ENCODE assay signal across 9 cellular contexts in genomic region chr2:204024503-204024902, GRCh38.
DNase-seq lines count a peak whose midpoint lies in the region; TF ChIP-seq lines count a peak whose summit lies in the region.
"Had no signal": no experiment of that assay in that cellular context is flagged by ENCODE, and none has a peak within 500 bp of the region (broad histone marks: within the 10 kb centered on the region; RNA-seq: fewer than 3 reads in every experiment).

No MANE protein-coding gene starts in this region.

- H3K4me1 ChIP-seq in fibroblast of lung (ENCODE audit: control insufficient read depth, extremely low read depth, insufficient read depth, low read length), result no peaks in the 10 kb centered on the region
- peaks cover 13% of the 10 kb centered on the region for H3K4me1 ChIP-seq in parathyroid adenoma
- H3K4me1 ChIP-seq in effector memory CD4-positive, alpha-beta T cell (ENCODE audit: control insufficient read depth, insufficient read depth, low read length, poor library complexity, severe bottlenecking), result peaks cover 7% of the 10 kb centered on the region

- H3K4me3 Mint-ChIP-seq in HFFc6, result no peak overlapping the region
- H3K4me3 Mint-ChIP-seq: memory B cell had no signal

- no peak overlapping the region for H3K4me2 ChIP-seq in fibroblast of lung (ENCODE audit: extremely low read depth, insufficient read depth, low read length)
- H3K4me2 ChIP-seq in parathyroid adenoma (ENCODE audit: low read length), result no peak overlapping the region

- H3K27me3 ChIP-seq in fibroblast of lung (ENCODE audit: control insufficient read depth, insufficient read depth, low read length), result no peaks in the 10 kb centered on the region
- H3K27me3 ChIP-seq in parathyroid adenoma (ENCODE audit: control insufficient read depth, insufficient read depth, low read length), result no peaks in the 10 kb centered on the region
- no peaks in the 10 kb centered on the region for H3K27me3 ChIP-seq in effector memory CD4-positive, alpha-beta T cell (replicated peaks; ENCODE audit: control insufficient read depth, insufficient read depth, low read length, poor library complexity, severe bottlenecking)

- in situ Hi-C loops in SK-MEL-5 (cut with HindIII; ENCODE audit: low pct_unique_long_range_greater_than_20kb, low sequenced_read_pairs), result no loop called here

- TF ChIP-seq CTCF in HFFc6 (IDR thresholded peaks at IDR 0.05), result peak; percentile 76
- TF ChIP-seq CTCF in fibroblast of lung (conservative IDR thresholded peaks at IDR 0.05 in 1 of 2, IDR thresholded peaks at IDR 0.05 in 1 of 2; ENCODE audit: low read depth in 1 of 2, low read length in 2 of 2), result peak; percentile 69 to 71
- TF ChIP-seq CTCF in parathyroid adenoma (IDR thresholded peaks at IDR 0.05), result peak; percentile 57

- H4K20me1 ChIP-seq in fibroblast of lung (ENCODE audit: control insufficient read depth, extremely low read depth, insufficient read depth, low read length), result no peaks in the 10 kb centered on the region

- H3K36me3 ChIP-seq in fibroblast of lung (ENCODE audit: control insufficient read depth, insufficient read depth, low read length) (no peaks in the 10 kb centered on the region), parathyroid adenoma (ENCODE audit: control insufficient read depth, insufficient read depth, low read length) (no peaks in the 10 kb centered on the region)
- H3K36me3 ChIP-seq in effector memory CD4-positive, alpha-beta T cell (ENCODE audit: control insufficient read depth, insufficient read depth, low read length), result no peaks in the 10 kb centered on the region

- H3K4me1 Mint-ChIP-seq in HFFc6 (ENCODE audit: low read depth), result peaks cover under 1% of the 10 kb centered on the region; the same call in 1 of the 2 replicates

- H3K27me3 Mint-ChIP-seq in HFFc6 (ENCODE audit: insufficient read depth), result peaks cover 2% of the 10 kb centered on the region; the same call in 1 of the 2 replicates

- H2AFZ ChIP-seq in fibroblast of lung (ENCODE audit: low read length), result no peak overlapping the region
- H2AFZ ChIP-seq in parathyroid adenoma, result no peak overlapping the region

- H3K9ac ChIP-seq in fibroblast of lung (ENCODE audit: insufficient read depth, low read length), result no peak overlapping the region
- no peak overlapping the region for H3K9ac ChIP-seq in parathyroid adenoma

- H3K9me3 Mint-ChIP-seq in HFFc6, result no peaks in the 10 kb centered on the region
- H3K9me3 Mint-ChIP-seq: memory B cell had no signal

- DNase-seq in COR-L47 (lab: John Stamatoyannopoulos, UW) (peak; percentile 20), HFFc6 (peak; percentile 26), SK-MEL-5 (ENCODE audit: low read depth, low spot score) (peak; percentile 71), fibroblast of lung (ENCODE audit: low read depth in 2 of 2) (peak; percentile 33 to 48), erythroblast (lab: John Stamatoyannopoulos, UW) (no peak), NCI-H2196 (lab: John Stamatoyannopoulos, UW; ENCODE audit: unreplicated experiment) (no peak)
- no peak for DNase-seq in effector memory CD4-positive, alpha-beta T cell

- no peak for TF ChIP-seq POLR2A in erythroblast (IDR thresholded peaks at IDR 0.05; ENCODE audit: low read length)

- H3K9me3 ChIP-seq in fibroblast of lung (ENCODE audit: control insufficient read depth, insufficient read depth, low read depth, low read length) (no peaks in the 10 kb centered on the region), parathyroid adenoma (ENCODE audit: control insufficient read depth, low read length) (no peaks in the 10 kb centered on the region)
- no peaks in the 10 kb centered on the region for H3K9me3 ChIP-seq in effector memory CD4-positive, alpha-beta T cell (ENCODE audit: control insufficient read depth, low read length)

- H3K36me3 Mint-ChIP-seq in HFFc6 (ENCODE audit: low read depth), result no peaks in the 10 kb centered on the region
- H3K36me3 Mint-ChIP-seq: memory B cell had no signal

- H3K79me2 ChIP-seq in fibroblast of lung (ENCODE audit: control insufficient read depth, insufficient read depth, low read length) (no peaks in the 10 kb centered on the region), parathyroid adenoma (no peaks in the 10 kb centered on the region)

- H3K27ac Mint-ChIP-seq in HFFc6, result no peak overlapping the region
- H3K27ac Mint-ChIP-seq: memory B cell had no signal

- H3K4me3 ChIP-seq in fibroblast of lung (replicated peaks in 1 of 4; ENCODE audit: control extremely low read depth in 1 of 4, insufficient read depth in 1 of 4, low read depth in 3 of 4, low read length in 4 of 4) (no peak overlapping the region), parathyroid adenoma (ENCODE audit: low read depth, low read length) (no peak overlapping the region)
- H3K4me3 ChIP-seq in effector memory CD4-positive, alpha-beta T cell (ENCODE audit: insufficient read depth, low read depth, low read length, poor library complexity, severe bottlenecking), result no peak overlapping the region

- H3K27ac ChIP-seq in fibroblast of lung (ENCODE audit: insufficient read depth, low read length) (no peak overlapping the region), parathyroid adenoma (no peak overlapping the region)
- no peak overlapping the region for H3K27ac ChIP-seq in effector memory CD4-positive, alpha-beta T cell (ENCODE audit: insufficient read depth, low read length, poor library complexity, severe bottlenecking)

Comparison
In these comparisons a context has a peak if more than half of its experiments do, and no peak if none do; other contexts are left out.
1. DNase-seq: peak in COR-L47 (single experiment), HFFc6 (single experiment), SK-MEL-5 (single experiment) and fibroblast of lung (2 of 2); none in erythroblast (0 of 2), effector memory CD4-positive, alpha-beta T cell (0 of 3) and NCI-H2196 (single experiment).
2. Peak in every context shown above with its lines, with median percentiles within 50 percentile points of each other: CTCF ChIP-seq.